Comparison of ENCODE assay signal across 35 cellular contexts in genomic region chr15:50249704-50250103, GRCh38. TPM values are rescaled to one million over a fixed set of nuclear protein-coding genes. Genes with fewer than 3 reads are reported as not detected.
DNase-seq lines count a peak whose midpoint lies in the region; ATAC-seq, FAIRE-seq and TF ChIP-seq lines count a peak whose summit lies in the region.
"Had no signal": no experiment of that assay in that cellular context is flagged by ENCODE, and none has a peak within 500 bp of the region (broad histone marks: within the 10 kb centered on the region; RNA-seq: fewer than 3 reads in every experiment).

No MANE protein-coding gene starts in this region.

- no peak for TF ChIP-seq POLR2A in HepG2 (IDR thresholded peaks at IDR 0.05; ENCODE audit: insufficient read depth in 1 of 2, low read depth in 2 of 2, low read length in 2 of 2)

- intact Hi-C loops in activated CD4-positive, alpha-beta T cell treated with anti-CD3 and anti-CD28 coated beads, Interleukin-2, amount 10 ng/mL, durations not matched to agents 24 days and 14 days (cut with micrococcal nuclease) = loop anchor here (1.0 to 10.0 kb wide), 5 partner anchors 11 to 235 kb away; partner anchors contain the start of gene SLC27A2
- intact Hi-C loops in activated T-helper 2 cell treated with anti-CD3 and anti-CD28 coated beads, Interferon-gamma antibody, Interleukin-2, Interleukin-4, amounts not matched to agents 10 μg/mL and 5 μg/mL and 100 μg/mL, durations not matched to agents 14 hours and 24 hours and 36 hours (cut with micrococcal nuclease) = loop anchor here (1.0 to 5.0 kb wide), 5 partner anchors 11 to 142 kb away; no protein-coding TSS in a partner anchor
- intact Hi-C loops in HepG2 (cut with micrococcal nuclease; ENCODE audit: unreplicated experiment) = no loop called here

- no peak overlapping the region for H2BK120ac ChIP-seq in H9 (ENCODE audit: low read depth, low read length, poor library complexity, severe bottlenecking)

- ATAC-seq in HepG2 = no peak
- ATAC-seq in GM18502 (IDR thresholded peaks at IDR 0.05; ENCODE audit: poor library complexity, unreplicated experiment) = no peak
- ATAC-seq: activated CD8-positive, alpha-beta T cell treated with anti-CD3 and anti-CD28 coated beads for 36 hours; GM23338; mucosa of descending colon; stimulated activated memory B cell treated with anti-CD40 and anti-IgM and Interleukin-4, amounts not matched to agents 10 μg/mL and 1 μg/mL and 100 μg/mL, for 72 hours; upper lobe of right lung; WTC11 had no signal

- H3K9me3 Mint-ChIP-seq in activated CD4-positive, alpha-beta T cell treated with anti-CD3 and anti-CD28 coated beads, Interleukin-2, amount 10 ng/mL, durations not matched to agents 24 days and 14 days = no peaks in the 10 kb centered on the region
- no peaks in the 10 kb centered on the region for H3K9me3 Mint-ChIP-seq in activated T-helper 2 cell treated with anti-CD3 and anti-CD28 coated beads, Interferon-gamma antibody, Interleukin-2, Interleukin-4, amounts not matched to agents 10 μg/mL and 5 μg/mL and 100 μg/mL, durations not matched to agents 14 hours and 24 hours and 36 hours
- no peaks in the 10 kb centered on the region for H3K9me3 Mint-ChIP-seq in H9
- H3K9me3 Mint-ChIP-seq: activated CD8-positive, alpha-beta T cell treated with anti-CD3 and anti-CD28 coated beads for 36 hours; brain; GM23338; HFFc6; nephron progenitor cell; stimulated activated memory B cell treated with anti-CD40 and anti-IgM and Interleukin-4, amounts not matched to agents 10 μg/mL and 1 μg/mL and 100 μg/mL, for 72 hours; WTC11 had no signal

- peak overlapping the region in 8 of 11 experiments; percentile 55 to 79 (median 72); a peak in 11 of 22 replicates for H3K4me2 ChIP-seq in BLaER1 treated with 17β-estradiol and CSF1 and Interleukin-3, amounts not matched to agents 10 nM and 100 nM
- H3K4me2 ChIP-seq in HepG2 (ENCODE audit: low read depth, low read length) = no peak overlapping the region
- H3K4me2 ChIP-seq in H9 (ENCODE audit: insufficient read depth, insufficient read length, low read length) = no peak overlapping the region
- H3K4me2 ChIP-seq: GM23338 had no signal

- H3K27ac Mint-ChIP-seq in activated CD4-positive, alpha-beta T cell treated with anti-CD3 and anti-CD28 coated beads, Interleukin-2, amount 10 ng/mL, durations not matched to agents 24 days and 14 days = peak overlapping the region; percentile 99
- peak overlapping the region; percentile 99 for H3K27ac Mint-ChIP-seq in activated T-helper 2 cell treated with anti-CD3 and anti-CD28 coated beads, Interferon-gamma antibody, Interleukin-2, Interleukin-4, amounts not matched to agents 10 μg/mL and 5 μg/mL and 100 μg/mL, durations not matched to agents 14 hours and 24 hours and 36 hours
- H3K27ac Mint-ChIP-seq in H9 = no peak overlapping the region
- H3K27ac Mint-ChIP-seq: brain; GM23338; HFFc6; nephron progenitor cell; stimulated activated memory B cell treated with anti-CD40 and anti-IgM and Interleukin-4, amounts not matched to agents 10 μg/mL and 1 μg/mL and 100 μg/mL, for 72 hours; WTC11 had no signal

- 55% methylated on average over 2 of the region's 2 CpGs for WGBS in HepG2 (ENCODE audit: low lambda C conversion rate)
- WGBS in H9 (ENCODE audit: extremely low coverage, insufficient read length, low lambda C conversion rate) = no CpG with 5 or more reads among the region's 2 CpGs

- no peak overlapping the region for H4K91ac ChIP-seq in H9 (ENCODE audit: insufficient read length, low read depth, low read length)

- no peaks in the 10 kb centered on the region for H3K36me3 ChIP-seq in BLaER1 treated with 17β-estradiol and CSF1 and Interleukin-3, amounts not matched to agents 10 nM and 100 nM
- H3K36me3 ChIP-seq in HepG2 (replicated peaks in 1 of 2; ENCODE audit: control insufficient read depth in 1 of 2, insufficient read depth in 2 of 2, low read length in 2 of 2) = no peaks in the 10 kb centered on the region
- H3K36me3 ChIP-seq: MG63, upper lobe of right lung had no signal

- H3K9me3 ChIP-seq in BLaER1 treated with 17β-estradiol and CSF1 and Interleukin-3, amounts not matched to agents 10 nM and 100 nM (replicated peaks in 1 of 11) = no peaks in the 10 kb centered on the region
- no peaks in the 10 kb centered on the region for H3K9me3 ChIP-seq in HepG2 (ENCODE audit: low read length)
- no peaks in the 10 kb centered on the region for H3K9me3 ChIP-seq in H9 (ENCODE audit: control insufficient read depth, low read depth, low read length)
- H3K9me3 ChIP-seq: MG63, mucosa of descending colon, upper lobe of right lung had no signal

- H2BK20ac ChIP-seq in H9 (ENCODE audit: low read depth, low read length, poor library complexity, severe bottlenecking) = no peak overlapping the region

- no peak overlapping the region for H2BK15ac ChIP-seq in H9 (ENCODE audit: low read depth, low read length)

- no peak overlapping the region for H3K56ac ChIP-seq in H9 (ENCODE audit: insufficient read length, low read depth, low read length)

- H3T11ph ChIP-seq in H9 (ENCODE audit: low read length) = no peak overlapping the region

- H3K79me2 ChIP-seq in HepG2 (ENCODE audit: insufficient read depth, low read length) (no peaks in the 10 kb centered on the region), H9 (ENCODE audit: insufficient read depth, low read length) (no peaks in the 10 kb centered on the region)

- no peak overlapping the region for H3K27ac ChIP-seq in BLaER1 treated with 17β-estradiol and CSF1 and Interleukin-3, amounts not matched to agents 10 nM and 100 nM
- H3K27ac ChIP-seq in HepG2 (ENCODE audit: extremely low read length, insufficient read depth, low read length) (no peak overlapping the region), H9 (ENCODE audit: insufficient read length, low read depth, low read length) (no peak overlapping the region)
- H3K27ac ChIP-seq: upper lobe of right lung had no signal

- H2AK5ac ChIP-seq in H9 (ENCODE audit: insufficient read length, low read length) = no peak overlapping the region

- H4K5ac ChIP-seq in H9 (ENCODE audit: insufficient read length, low read depth, low read length) = no peak overlapping the region

- FAIRE-seq in HepG2 (lab: Jason Lieb, UNC) = no peak
- FAIRE-seq: endometrium, GM19239 had no signal

- H3K36me3 Mint-ChIP-seq in activated CD4-positive, alpha-beta T cell treated with anti-CD3 and anti-CD28 coated beads, Interleukin-2, amount 10 ng/mL, durations not matched to agents 24 days and 14 days (ENCODE audit: low read depth) = peaks cover 9% of the 10 kb centered on the region
- H3K36me3 Mint-ChIP-seq in activated T-helper 2 cell treated with anti-CD3 and anti-CD28 coated beads, Interferon-gamma antibody, Interleukin-2, Interleukin-4, amounts not matched to agents 10 μg/mL and 5 μg/mL and 100 μg/mL, durations not matched to agents 14 hours and 24 hours and 36 hours (ENCODE audit: low read depth) = peaks cover 18% of the 10 kb centered on the region
- H3K36me3 Mint-ChIP-seq in H9 (ENCODE audit: insufficient read depth in 1 of 3, low read depth in 3 of 3) = no peaks in the 10 kb centered on the region
- H3K36me3 Mint-ChIP-seq: brain; stimulated activated memory B cell treated with anti-CD40 and anti-IgM and Interleukin-4, amounts not matched to agents 10 μg/mL and 1 μg/mL and 100 μg/mL, for 72 hours; WTC11 had no signal

- peaks cover 22 to 32% (median 25%) of the 10 kb centered on the region in 10 experiments for H3K4me1 ChIP-seq in BLaER1 treated with 17β-estradiol and CSF1 and Interleukin-3, amounts not matched to agents 10 nM and 100 nM
- peaks cover 48% of the 10 kb centered on the region for H3K4me1 ChIP-seq in HepG2 (ENCODE audit: insufficient read depth, low read length)
- no peaks in the 10 kb centered on the region for H3K4me1 ChIP-seq in H9 (ENCODE audit: insufficient read depth, low read length)
- H3K4me1 ChIP-seq: upper lobe of right lung had no signal

- H3K14ac ChIP-seq in H9 (ENCODE audit: insufficient read depth, low read length) = no peak overlapping the region

- no peak overlapping the region for H3K23ac ChIP-seq in H9 (ENCODE audit: insufficient read length, low read depth, low read length)

- no peak overlapping the region for H3K18ac ChIP-seq in H9 (ENCODE audit: insufficient read length, low read depth, low read length)

- CTCF ChIA-PET in HepG2 (lab: Yijun Ruan, JAX; ENCODE audit: low intra/inter-chr PET ratio, low total read pairs) = no interaction called here

- H3K27me3 Mint-ChIP-seq in activated CD4-positive, alpha-beta T cell treated with anti-CD3 and anti-CD28 coated beads, Interleukin-2, amount 10 ng/mL, durations not matched to agents 24 days and 14 days = no peaks in the 10 kb centered on the region
- no peaks in the 10 kb centered on the region for H3K27me3 Mint-ChIP-seq in activated T-helper 2 cell treated with anti-CD3 and anti-CD28 coated beads, Interferon-gamma antibody, Interleukin-2, Interleukin-4, amounts not matched to agents 10 μg/mL and 5 μg/mL and 100 μg/mL, durations not matched to agents 14 hours and 24 hours and 36 hours (ENCODE audit: low read depth)
- peaks cover 4% of the 10 kb centered on the region for H3K27me3 Mint-ChIP-seq in H9 (ENCODE audit: low read depth)
- H3K27me3 Mint-ChIP-seq: activated CD8-positive, alpha-beta T cell treated with anti-CD3 and anti-CD28 coated beads for 36 hours; stimulated activated memory B cell treated with anti-CD40 and anti-IgM and Interleukin-4, amounts not matched to agents 10 μg/mL and 1 μg/mL and 100 μg/mL, for 72 hours had no signal

- BruUV-seq in HepG2 (replicated peaks; lab: Mats Ljungman, UMichigan) = no TSS peak

- no peak overlapping the region for H2BK12ac ChIP-seq in H9 (ENCODE audit: insufficient read length, low read depth, low read length)

- POLR2A ChIA-PET in HepG2 (lab: Yijun Ruan, JAX) = no interaction called here

- no peaks in the 10 kb centered on the region for H3K79me1 ChIP-seq in H9 (ENCODE audit: insufficient read depth, low read depth, low read length, poor library complexity, severe bottlenecking)

- H3K4me1 Mint-ChIP-seq in activated CD4-positive, alpha-beta T cell treated with anti-CD3 and anti-CD28 coated beads, Interleukin-2, amount 10 ng/mL, durations not matched to agents 24 days and 14 days = peaks cover 59% of the 10 kb centered on the region
- peaks cover 71% of the 10 kb centered on the region for H3K4me1 Mint-ChIP-seq in activated T-helper 2 cell treated with anti-CD3 and anti-CD28 coated beads, Interferon-gamma antibody, Interleukin-2, Interleukin-4, amounts not matched to agents 10 μg/mL and 5 μg/mL and 100 μg/mL, durations not matched to agents 14 hours and 24 hours and 36 hours (ENCODE audit: low read depth)
- peaks cover 4 to 6% of the 10 kb centered on the region in 2 experiments; a peak in 3 of 4 replicates for H3K4me1 Mint-ChIP-seq in H9
- H3K4me1 Mint-ChIP-seq: brain, GM23338, nephron progenitor cell had no signal

- TF ChIP-seq EP300 in HepG2 (IDR thresholded peaks at IDR 0.05; ENCODE audit: low read depth in 2 of 2, low read length in 2 of 2) (no peak), HepG2 (CRISPR knock-in tag; IDR thresholded peaks at IDR 0.05; ENCODE audit: borderline replicate concordance) (no peak)

- no peak for DNase-seq in activated CD4-positive, alpha-beta T cell treated with anti-CD3 and anti-CD28 coated beads, Interleukin-2, amount 10 ng/mL, durations not matched to agents 24 days and 14 days
- DNase-seq in activated CD4-positive, alpha-beta T cell treated with anti-CD3 and anti-CD28 coated beads for 1 hour = no peak
- no peak for DNase-seq in activated T-helper 2 cell treated with anti-CD3 and anti-CD28 coated beads, Interferon-gamma antibody, Interleukin-2, Interleukin-4, amounts not matched to agents 10 μg/mL and 5 μg/mL and 100 μg/mL, durations not matched to agents 14 hours and 24 hours and 36 hours (ENCODE audit: low spot score)
- DNase-seq in HepG2 (ENCODE audit: low spot score) (no peak), cerebellum (ENCODE audit: low spot score) (no peak), H9 (no peak)
- DNase-seq: activated CD8-positive, alpha-beta T cell treated with anti-CD3 and anti-CD28 coated beads for 36 hours; activated effector memory CD4-positive, alpha-beta T cell treated with Interleukin-2 at 50 U/mL for 16 hours; AML-193; cerebellar nuclear complex; DMS 273 treated with DMSO at 0.1 percent for 48 hours; HFFc6; hippocampal formation; MG63; mucosa of descending colon; NCI-H1105 treated with DMSO at 0.1 percent for 48 hours; NCI-H1930; NCI-H2171 treated with DMSO at 0.1 percent for 48 hours; NCI-H510A treated with DMSO at 0.1 percent for 48 hours; nephron progenitor cell; upper lobe of right lung had no signal

- TF ChIP-seq CTCF in HepG2 (CRISPR knock-in tag; IDR thresholded peaks at IDR 0.05) (no peak), H9 (conservative IDR thresholded peaks at IDR 0.05) (no peak)

- H4K8ac ChIP-seq in H9 (replicated peaks; ENCODE audit: insufficient read length, low read depth, low read length) = no peak overlapping the region

- in situ Hi-C loops in HepG2 (cut with HindIII; ENCODE audit: extremely low pct_ligation_motif_present, low pct_unique_long_range_greater_than_20kb) = no loop called here

- H3K27me3 ChIP-seq in BLaER1 treated with 17β-estradiol and CSF1 and Interleukin-3, amounts not matched to agents 10 nM and 100 nM = no peaks in the 10 kb centered on the region
- H3K27me3 ChIP-seq in HepG2 (ENCODE audit: control insufficient read depth in 1 of 2, insufficient read depth in 2 of 2, low read length in 2 of 2) (no peaks in the 10 kb centered on the region), H9 (ENCODE audit: insufficient read depth, low read length) (no peaks in the 10 kb centered on the region)
- H3K27me3 ChIP-seq: MG63, upper lobe of right lung had no signal

- no peak overlapping the region for H2BK5ac ChIP-seq in H9 (ENCODE audit: insufficient read length, low read length)

- no peaks in the 10 kb centered on the region for H4K20me1 ChIP-seq in BLaER1 treated with 17β-estradiol and CSF1 and Interleukin-3, amounts not matched to agents 10 nM and 100 nM
- H4K20me1 ChIP-seq in HepG2 (ENCODE audit: insufficient read depth, low read length) = no peaks in the 10 kb centered on the region
- H4K20me1 ChIP-seq in H9 (ENCODE audit: control insufficient read depth, insufficient read depth, insufficient read length) = no peaks in the 10 kb centered on the region

- H3K4me3 Mint-ChIP-seq in activated CD4-positive, alpha-beta T cell treated with anti-CD3 and anti-CD28 coated beads, Interleukin-2, amount 10 ng/mL, durations not matched to agents 24 days and 14 days = peak overlapping the region; percentile 81
- H3K4me3 Mint-ChIP-seq in activated T-helper 2 cell treated with anti-CD3 and anti-CD28 coated beads, Interferon-gamma antibody, Interleukin-2, Interleukin-4, amounts not matched to agents 10 μg/mL and 5 μg/mL and 100 μg/mL, durations not matched to agents 14 hours and 24 hours and 36 hours (ENCODE audit: low read depth) = no peak overlapping the region
- no peak overlapping the region for H3K4me3 Mint-ChIP-seq in H9
- H3K4me3 Mint-ChIP-seq: brain; GM23338; HFFc6; nephron progenitor cell; stimulated activated memory B cell treated with anti-CD40 and anti-IgM and Interleukin-4, amounts not matched to agents 10 μg/mL and 1 μg/mL and 100 μg/mL, for 72 hours; WTC11 had no signal

- TF ChIP-seq RAD21 in HepG2 (CRISPR knock-in tag; IDR thresholded peaks at IDR 0.05) = no peak

- H3K23me2 ChIP-seq in H9 (ENCODE audit: insufficient read length, low read depth, low read length, poor library complexity, severe bottlenecking) = no peaks in the 10 kb centered on the region

- H3K4ac ChIP-seq in H9 (ENCODE audit: low read depth, low read length) = no peak overlapping the region

- H2AFZ ChIP-seq in HepG2 (ENCODE audit: low read length) (no peak overlapping the region), H9 (ENCODE audit: low read length) (no peak overlapping the region)
- H2AFZ ChIP-seq: GM23338 had no signal

- H3K4me3 ChIP-seq in BLaER1 treated with 17β-estradiol and CSF1 and Interleukin-3, amounts not matched to agents 10 nM and 100 nM = no peak overlapping the region
- H3K4me3 ChIP-seq in HepG2 (replicated peaks in 1 of 3; ENCODE audit: insufficient read depth in 1 of 3, low read depth in 2 of 3, low read length in 3 of 3) = no peak overlapping the region
- H3K4me3 ChIP-seq: GM23338, lung, MG63, mucosa of descending colon, upper lobe of right lung had no signal

- no peak overlapping the region for H3K9ac ChIP-seq in BLaER1 treated with 17β-estradiol and CSF1 and Interleukin-3, amounts not matched to agents 10 nM and 100 nM
- H3K9ac ChIP-seq in HepG2 (ENCODE audit: insufficient read depth, low read depth, low read length) = no peak overlapping the region
- H3K9ac ChIP-seq in H9 (ENCODE audit: extremely low read depth, insufficient read length, low read length) = no peak overlapping the region

RNA-seq across cellular contexts. Expression of gene HDC, which starts 15.8 kb away (rescaled TPM):
- 2.7 and 3.1 TPM in 2 replicates for total RNA-seq in activated CD4-positive, alpha-beta T cell treated with anti-CD3 and anti-CD28 coated beads, Interleukin-2, amount 10 ng/mL, durations not matched to agents 24 days and 14 days
- 8.7 and 9.3 TPM in 2 replicates for total RNA-seq in activated T-helper 2 cell treated with anti-CD3 and anti-CD28 coated beads, Interferon-gamma antibody, Interleukin-2, Interleukin-4, amounts not matched to agents 10 μg/mL and 5 μg/mL and 100 μg/mL, durations not matched to agents 14 hours and 24 hours and 36 hours
- not detected in 2 replicates for total RNA-seq in HepG2 (2016; rRNA removed; fragmentation: Illumina TruSeq; extraction: Trizol)
- total RNA-seq in HepG2 (2016; cell fraction: cytosol; rRNA removed; fragmentation: Illumina TruSeq; extraction: Trizol; ENCODE audit: low read depth) = not detected in 2 replicates
- not detected in 2 replicates for total RNA-seq in HepG2 (2016; cell fraction: insoluble cytoplasmic fraction; rRNA removed; fragmentation: Illumina TruSeq; extraction: Trizol)
- total RNA-seq in HepG2 (2016; cell fraction: membrane; rRNA removed; fragmentation: Illumina TruSeq; extraction: Trizol) = not detected in 2 replicates
- total RNA-seq in HepG2 (2016; cell fraction: nucleus; rRNA removed; fragmentation: Illumina TruSeq; extraction: Trizol) = not detected in 2 replicates
- not detected in 2 replicates for polyA plus RNA-seq in HepG2 (2011; rRNA removed)
- polyA plus RNA-seq in HepG2 (2011; cell fraction: cytosol; rRNA removed) = not detected in 2 replicates
- polyA plus RNA-seq in HepG2 (2011; cell fraction: nucleus; rRNA removed) = 0.19 TPM in 1 of 2 replicates, not detected in the other
- polyA plus RNA-seq in HepG2 (2012) = not detected in 2 replicates
- polyA plus RNA-seq in HepG2 (2016; cell fraction: cytosol; fragmentation: Illumina TruSeq; extraction: Trizol; ENCODE audit: low read depth) = not detected in 2 replicates
- polyA plus RNA-seq in HepG2 (2016; cell fraction: insoluble cytoplasmic fraction; fragmentation: Illumina TruSeq; extraction: Trizol; ENCODE audit: low read depth) = not detected in 2 replicates
- not detected in 2 replicates for polyA plus RNA-seq in HepG2 (2016; cell fraction: membrane; fragmentation: Illumina TruSeq; extraction: Trizol; ENCODE audit: low read depth)
- not detected in 2 replicates for polyA plus RNA-seq in HepG2 (2016; cell fraction: nucleus; fragmentation: Illumina TruSeq; extraction: Trizol; ENCODE audit: insufficient read depth, low read depth)
- polyA minus RNA-seq in HepG2 (2011; rRNA and poly(A)+ RNA removed; ENCODE audit: low replicate concordance) = 1.1 TPM in 1 of 2 replicates, not detected in the other
- not detected in 2 replicates for polyA minus RNA-seq in HepG2 (2011; cell fraction: cytosol; rRNA and poly(A)+ RNA removed)
- not detected in 2 replicates for polyA minus RNA-seq in HepG2 (2011; cell fraction: nucleus; rRNA and poly(A)+ RNA removed)
- 1.2 TPM for total RNA-seq in cerebellum
- not detected in 2 replicates for total RNA-seq in H9 (2021)
- total RNA-seq: A673; activated CD8-positive, alpha-beta T cell treated with anti-CD3 and anti-CD28 coated beads for 36 hours; dermis microvascular lymphatic vessel endothelial cell; GM23338; HT-29; osteoblast; RPMI7951; WTC11 had no signal
- polyA plus RNA-seq: GM23338 had no signal

Comparison
In these comparisons a context has a peak if more than half of its experiments do, and no peak if none do; other contexts are left out.
1. H3K27ac Mint-ChIP-seq: peak in activated CD4-positive, alpha-beta T cell treated with anti-CD3 and anti-CD28 coated beads, Interleukin-2, amount 10 ng/mL, durations not matched to agents 24 days and 14 days (single experiment) and activated T-helper 2 cell treated with anti-CD3 and anti-CD28 coated beads, Interferon-gamma antibody, Interleukin-2, Interleukin-4, amounts not matched to agents 10 μg/mL and 5 μg/mL and 100 μg/mL, durations not matched to agents 14 hours and 24 hours and 36 hours (single experiment); none in H9 (0 of 3).
2. H3K4me2 ChIP-seq: peak in BLaER1 treated with 17β-estradiol and CSF1 and Interleukin-3, amounts not matched to agents 10 nM and 100 nM (8 of 11); none in HepG2 (single experiment) and H9 (single experiment).